Comparison of ENCODE assay signal across 8 cellular contexts in the genomic region with DNA sequence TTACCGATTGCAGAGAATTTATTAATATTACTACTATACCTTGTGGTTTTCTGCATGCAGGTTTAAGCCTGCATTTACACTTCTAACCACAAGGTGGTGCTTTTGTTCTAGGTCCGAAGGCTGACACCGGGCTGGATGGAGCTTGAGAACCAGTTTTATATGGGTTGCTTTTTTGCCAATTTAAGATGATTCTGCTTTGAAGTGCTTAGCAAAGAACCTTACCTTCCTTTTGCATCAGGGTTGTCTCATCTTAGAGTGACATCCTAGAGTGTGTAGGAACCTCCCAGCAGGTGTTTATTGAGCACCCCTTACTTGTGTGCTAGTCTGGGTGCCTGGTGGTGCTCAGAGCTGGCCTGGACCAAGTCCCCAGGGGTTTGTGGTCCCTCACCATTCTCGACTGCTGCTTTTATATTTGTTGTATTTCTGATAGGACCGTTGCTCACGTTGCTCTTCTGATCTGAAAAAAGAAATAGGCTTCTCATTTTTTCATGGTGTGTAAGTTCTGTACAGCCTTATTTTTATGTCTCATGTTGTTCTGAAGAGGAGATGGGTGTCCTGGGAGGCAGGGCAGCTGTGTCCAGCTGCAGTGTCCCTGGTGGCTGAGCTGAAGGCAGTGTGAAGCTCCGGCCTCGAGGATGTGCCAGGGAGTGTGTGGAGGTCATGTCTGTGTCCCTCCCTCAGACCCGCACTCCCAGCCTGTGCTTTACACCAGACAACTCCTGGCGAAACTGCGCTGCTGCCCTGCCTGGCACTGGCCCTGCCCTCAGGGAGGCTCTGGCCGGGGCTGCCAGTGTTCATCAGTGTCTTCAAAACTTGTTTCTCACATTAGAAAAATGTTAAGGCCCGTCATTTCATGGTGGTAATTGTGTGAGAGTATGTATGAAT. TPM values are rescaled to one million over a fixed set of nuclear protein-coding genes. Genes with fewer than 3 reads are reported as not detected.
DNase-seq lines count a peak whose midpoint lies in the region; ATAC-seq, FAIRE-seq and TF ChIP-seq lines count a peak whose summit lies in the region.

No MANE protein-coding gene starts in this region.

- no peaks in the 10 kb centered on the region for H3K27me3 Mint-ChIP-seq in astrocyte (ENCODE audit: low read depth, unreplicated experiment)

- H3K9ac ChIP-seq in astrocyte (ENCODE audit: low read length) (no peak overlapping the region), smooth muscle cell (ENCODE audit: low read depth) (no peak overlapping the region)

- H3K4me1 ChIP-seq in DOHH2 (ENCODE audit: control insufficient read depth, low read length): peaks cover 89% of the 10 kb centered on the region
- no peaks in the 10 kb centered on the region for H3K4me1 ChIP-seq in astrocyte (ENCODE audit: insufficient read depth, low read length)
- peaks cover 27% of the 10 kb centered on the region for H3K4me1 ChIP-seq in smooth muscle cell (ENCODE audit: low read depth)

- H2AFZ ChIP-seq in astrocyte (ENCODE audit: low read depth, low read length) (no peak overlapping the region), smooth muscle cell (ENCODE audit: low read depth) (no peak overlapping the region)

- H3K36me3 Mint-ChIP-seq in astrocyte (ENCODE audit: low read depth, unreplicated experiment): peaks cover 11% of the 10 kb centered on the region

- WGBS in smooth muscle cell (ENCODE audit: low lambda C conversion rate): 69% methylated on average over 13 of the region's 13 CpGs

- TF ChIP-seq CTCF in DOHH2 (IDR thresholded peaks at IDR 0.05; ENCODE audit: low read depth, low read length, poor library complexity, severe bottlenecking) (peak; percentile 92), astrocyte (IDR thresholded peaks at IDR 0.05; ENCODE audit: insufficient read depth, low read depth, low read length) (peak; percentile 95), smooth muscle cell (IDR thresholded peaks at IDR 0.05; ENCODE audit: borderline replicate concordance, insufficient read depth, poor library complexity, severe bottlenecking) (peak; percentile 85)

- ATAC-seq in GM21381 (IDR thresholded peaks at IDR 0.05; ENCODE audit: unreplicated experiment): peak; percentile 71
- ATAC-seq in HG02884 (IDR thresholded peaks at IDR 0.05; ENCODE audit: unreplicated experiment): no peak

- H3K4me1 Mint-ChIP-seq in astrocyte (ENCODE audit: low read depth, unreplicated experiment): peaks cover 29% of the 10 kb centered on the region

- peaks cover 19% of the 10 kb centered on the region for H3F3A ChIP-seq in DOHH2 (ENCODE audit: control insufficient read depth, insufficient read depth)
- no peaks in the 10 kb centered on the region for H3F3A ChIP-seq in smooth muscle cell (ENCODE audit: low read depth)

- H3K36me3 ChIP-seq in DOHH2 (ENCODE audit: control insufficient read depth, low read length): peaks cover 65% of the 10 kb centered on the region
- no peaks in the 10 kb centered on the region for H3K36me3 ChIP-seq in astrocyte (ENCODE audit: insufficient read depth, low read length)
- H3K36me3 ChIP-seq in smooth muscle cell (ENCODE audit: low read depth): no peaks in the 10 kb centered on the region

- H3K27ac ChIP-seq in DOHH2 (ENCODE audit: low read depth, low read length) (peak overlapping the region; percentile 93), astrocyte (ENCODE audit: low read depth, low read length) (no peak overlapping the region), smooth muscle cell (ENCODE audit: low read depth) (no peak overlapping the region)

- no peak overlapping the region for H3K4me3 Mint-ChIP-seq in astrocyte (ENCODE audit: unreplicated experiment)

- H3K4me3 ChIP-seq in DOHH2 (ENCODE audit: low read length): peak overlapping the region; percentile 63
- no peak overlapping the region for H3K4me3 ChIP-seq in Jurkat, Clone E6-1 (ENCODE audit: low read length)
- H3K4me3 ChIP-seq in astrocyte (ENCODE audit: insufficient read depth, low read depth, low read length): no peak overlapping the region
- no peak overlapping the region for H3K4me3 ChIP-seq in smooth muscle cell

- no peak overlapping the region for H3K27ac Mint-ChIP-seq in astrocyte (ENCODE audit: unreplicated experiment)

- H3K79me2 ChIP-seq in DOHH2 (ENCODE audit: control insufficient read depth, low read length) (peaks cover 91% of the 10 kb centered on the region), astrocyte (ENCODE audit: insufficient read depth, low read length) (peaks cover 84% of the 10 kb centered on the region), smooth muscle cell (ENCODE audit: low read depth) (peaks cover 81% of the 10 kb centered on the region)

- FAIRE-seq in RCC 7860 (lab: Jason Lieb, UNC) (peak; percentile 49), astrocyte (lab: Jason Lieb, UNC) (no peak)

- H3K9me2 ChIP-seq in DOHH2 (replicated peaks; ENCODE audit: control insufficient read depth, low read length): no peaks in the 10 kb centered on the region

- H3K27me3 ChIP-seq in DOHH2 (ENCODE audit: control insufficient read depth, low read length) (no peaks in the 10 kb centered on the region), astrocyte (ENCODE audit: insufficient read depth, low read length) (no peaks in the 10 kb centered on the region), smooth muscle cell (ENCODE audit: low read depth) (no peaks in the 10 kb centered on the region)

- H4K20me1 ChIP-seq in DOHH2 (ENCODE audit: control insufficient read depth, insufficient read depth, low read depth, low read length) (no peaks in the 10 kb centered on the region), astrocyte (ENCODE audit: insufficient read depth, low read length) (peaks cover 85% of the 10 kb centered on the region), smooth muscle cell (ENCODE audit: low read depth) (peaks cover 97% of the 10 kb centered on the region)

- H3K9me3 Mint-ChIP-seq in astrocyte (ENCODE audit: unreplicated experiment): peaks cover 2% of the 10 kb centered on the region

- H3K4me2 ChIP-seq in DOHH2 (ENCODE audit: low read length) (peak overlapping the region; percentile 76), astrocyte (ENCODE audit: low read length) (no peak overlapping the region), smooth muscle cell (no peak overlapping the region)

- peak; percentile 48 for DNase-seq in Jurkat, Clone E6-1 (ENCODE audit: low read depth, low spot score)
- DNase-seq in RCC 7860 (ENCODE audit: low spot score) (peak; percentile 61), astrocyte (ENCODE audit: low read depth) (peak; percentile 44), hippocampal formation (lab: John Stamatoyannopoulos, UW) (peak; percentile 31 to 76), smooth muscle cell (lab: John Stamatoyannopoulos, UW; ENCODE audit: unreplicated experiment) (no peak)

- H3K9me3 ChIP-seq in DOHH2 (ENCODE audit: control insufficient read depth, insufficient read depth, low read length) (no peaks in the 10 kb centered on the region), astrocyte (ENCODE audit: insufficient read depth, low read depth, low read length) (no peaks in the 10 kb centered on the region), smooth muscle cell (replicated peaks; ENCODE audit: low read depth) (no peaks in the 10 kb centered on the region)

RNA-seq across cellular contexts. Expression of gene EHMT1, which starts 54.3 kb away (rescaled TPM):
- 59.0 TPM for polyA plus RNA-seq in Jurkat, Clone E6-1 (2012; ENCODE audit: insufficient read depth, insufficient read length)
- total RNA-seq in astrocyte (56.4 and 64.5 TPM in 2 replicates), smooth muscle cell (23.1 and 25.6 TPM in 2 replicates)
- 34.1 and 56.6 TPM in 2 replicates for polyA plus RNA-seq in smooth muscle cell
